In the genomic region with DNA sequence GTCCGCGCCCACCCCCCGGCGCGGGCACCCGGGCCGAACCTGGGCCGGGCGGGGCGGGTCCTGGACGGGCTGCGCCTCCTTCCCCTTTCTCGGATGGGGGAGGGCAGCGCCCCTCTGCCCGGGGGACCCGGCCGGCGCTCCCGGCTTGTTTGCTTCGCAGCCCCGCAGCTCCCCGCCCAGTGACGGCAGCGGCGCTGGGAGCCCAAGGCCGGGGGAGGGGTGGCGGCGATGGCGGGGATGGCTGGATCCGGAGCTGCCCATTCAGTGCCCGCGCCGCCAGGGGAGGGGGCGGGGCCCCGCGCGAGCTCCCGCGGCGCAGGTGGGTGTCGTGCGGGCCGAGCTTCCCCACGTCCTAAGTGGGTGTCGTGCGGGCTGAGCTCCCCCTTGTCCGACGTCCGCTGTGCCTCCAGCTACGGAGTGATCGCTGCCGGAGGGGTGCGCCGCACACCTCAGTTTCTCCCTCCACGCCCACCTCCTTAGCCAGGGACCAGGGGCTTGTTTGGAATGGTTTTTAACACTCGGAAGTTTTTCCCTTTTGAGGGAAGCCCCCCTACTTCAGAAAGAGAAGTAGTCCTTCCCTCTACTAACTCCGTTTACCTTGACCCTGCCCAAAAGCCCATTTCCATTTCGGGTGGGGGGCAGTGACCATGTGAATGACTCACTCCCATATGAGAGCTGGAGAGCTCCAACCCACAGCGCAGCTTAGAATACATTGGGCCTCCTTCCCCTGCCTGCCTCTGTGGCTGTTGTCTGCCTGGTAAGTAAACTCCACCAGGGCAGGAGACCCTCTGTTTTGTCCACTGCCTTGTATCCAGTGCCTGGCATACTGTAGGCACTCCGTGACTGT, we compare ENCODE assay signal across 8 cellular contexts. TPM values are rescaled to one million over a fixed set of nuclear protein-coding genes. Genes with fewer than 3 reads are reported as not detected.
DNase-seq lines count a peak whose midpoint lies in the region; ATAC-seq and TF ChIP-seq lines count a peak whose summit lies in the region.

No MANE protein-coding gene starts in this region.

- DNase-seq in A673 (ENCODE audit: low spot score) (peak; percentile 77), MG63 (peak; percentile 63), lung microvascular endothelial cell (ENCODE audit: low read depth in 2 of 2) (peak; percentile 66 to 71)
- peak; percentile 57 for DNase-seq in activated CD4-positive, alpha-beta T cell treated with anti-CD3 and anti-CD28 coated beads, Interleukin-2, amount 10 ng/mL, durations not matched to agents 7 days and 5 days
- peak in 2 of 3 donors; percentile 20 to 39 for DNase-seq in stimulated activated CD4-positive, alpha-beta T cell treated with anti-CD3 and anti-CD28 coated beads, TNF-alpha, amount 100 ng/mL, for 48 hours (ENCODE audit: low read depth in 3 of 3)

- POLR2A ChIA-PET in A673 (lab: Charles Lee; ENCODE audit: low non-redundant PET), result interaction anchor here (0.6 kb wide), 1 partner anchor 487 kb away, joined by 4 read pairs; no protein-coding TSS in a partner anchor
- POLR2A ChIA-PET in activated CD4-positive, alpha-beta T cell treated with anti-CD3 and anti-CD28 coated beads, Interleukin-2, amount 10 ng/mL, durations not matched to agents 7 days and 5 days (lab: Charles Lee), result interaction anchor here (0.7 kb wide), 1 partner anchor 34 kb away, joined by 4 read pairs; a partner anchor contains a TSS

- CTCF ChIA-PET in A673 (lab: Charles Lee), result interaction anchor here (0.9 kb wide), 1 partner anchor 15 kb away, joined by 3 read pairs; no protein-coding TSS in a partner anchor
- CTCF ChIA-PET in activated CD4-positive, alpha-beta T cell treated with anti-CD3 and anti-CD28 coated beads, Interleukin-2, amount 10 ng/mL, durations not matched to agents 7 days and 5 days (lab: Charles Lee), result interaction anchor here (0.5 to 4.8 kb wide), 7 partner anchors 10 to 284 kb away, joined by 3 to 22 read pairs (median 3); a partner anchor contains a TSS

- H3K36me3 ChIP-seq in A673 (ENCODE audit: insufficient read depth, low read length, poor library complexity, severe bottlenecking) (peaks cover 25% of the 10 kb centered on the region), MG63 (peaks cover 28% of the 10 kb centered on the region), ectodermal cell (ENCODE audit: control insufficient read depth, insufficient read depth, low read length) (peaks cover 22% of the 10 kb centered on the region)

- peak overlapping the region; percentile 82 for H3K27ac Mint-ChIP-seq in activated CD4-positive, alpha-beta T cell treated with anti-CD3 and anti-CD28 coated beads, Interleukin-2, amount 10 ng/mL, durations not matched to agents 7 days and 5 days

- 2 to 3% methylated on average over 60 of the region's 60 CpGs for WGBS in ectodermal cell, 2 experiments

- no peaks in the 10 kb centered on the region for H3K27me3 ChIP-seq in A673 (replicated peaks; ENCODE audit: insufficient read depth, low read depth, low read length, poor library complexity)
- no peaks in the 10 kb centered on the region for H3K27me3 ChIP-seq in MG63
- H3K27me3 ChIP-seq in ectodermal cell (ENCODE audit: control insufficient read depth, insufficient read depth, low read length, poor library complexity, severe bottlenecking), result no peaks in the 10 kb centered on the region

- H3K4me1 ChIP-seq in A673 (ENCODE audit: insufficient read depth, low read length, poor library complexity, severe bottlenecking), result peaks cover 21% of the 10 kb centered on the region
- peaks cover 7% of the 10 kb centered on the region for H3K4me1 ChIP-seq in ectodermal cell (ENCODE audit: control insufficient read depth, insufficient read depth, low read length)

- no peak for TF ChIP-seq CTCF in A673 (conservative IDR thresholded peaks at IDR 0.05; ENCODE audit: low read depth, low read length)

- peak overlapping the region; percentile 79 for H3K27ac ChIP-seq in A673 (ENCODE audit: low read depth, low read length, poor library complexity, severe bottlenecking)
- no peak overlapping the region for H3K27ac ChIP-seq in ectodermal cell (ENCODE audit: insufficient read depth, low read depth, low read length, poor library complexity, severe bottlenecking)

- intact Hi-C loops in A673 (cut with micrococcal nuclease; ENCODE audit: unreplicated experiment), result no loop called here

- H3K4me1 Mint-ChIP-seq in activated CD4-positive, alpha-beta T cell treated with anti-CD3 and anti-CD28 coated beads, Interleukin-2, amount 10 ng/mL, durations not matched to agents 7 days and 5 days, result peaks cover 24% of the 10 kb centered on the region

- H3K4me3 Mint-ChIP-seq in activated CD4-positive, alpha-beta T cell treated with anti-CD3 and anti-CD28 coated beads, Interleukin-2, amount 10 ng/mL, durations not matched to agents 7 days and 5 days, result peak overlapping the region; percentile 93

- no peaks in the 10 kb centered on the region for H3K27me3 Mint-ChIP-seq in activated CD4-positive, alpha-beta T cell treated with anti-CD3 and anti-CD28 coated beads, Interleukin-2, amount 10 ng/mL, durations not matched to agents 7 days and 5 days

- no peaks in the 10 kb centered on the region for H3K9me3 Mint-ChIP-seq in activated CD4-positive, alpha-beta T cell treated with anti-CD3 and anti-CD28 coated beads, Interleukin-2, amount 10 ng/mL, durations not matched to agents 7 days and 5 days

- H3K4me3 ChIP-seq in A673 (ENCODE audit: low read depth, low read length, poor library complexity, severe bottlenecking), result peak overlapping the region; percentile 92
- H3K4me3 ChIP-seq in MG63, result peak overlapping the region; percentile 90
- H3K4me3 ChIP-seq in ectodermal cell (ENCODE audit: insufficient read depth, low read depth, low read length), result peak overlapping the region; percentile 99

- no peaks in the 10 kb centered on the region for H3K9me3 ChIP-seq in A673 (ENCODE audit: low read depth, low read length, poor library complexity, severe bottlenecking)
- no peaks in the 10 kb centered on the region for H3K9me3 ChIP-seq in MG63
- H3K9me3 ChIP-seq in ectodermal cell (ENCODE audit: control insufficient read depth, low read length), result no peaks in the 10 kb centered on the region

- BruUV-seq in A673 (replicated peaks; lab: Mats Ljungman, UMichigan), result no TSS peak

- H3K36me3 Mint-ChIP-seq in activated CD4-positive, alpha-beta T cell treated with anti-CD3 and anti-CD28 coated beads, Interleukin-2, amount 10 ng/mL, durations not matched to agents 7 days and 5 days (ENCODE audit: low read depth), result peaks cover 22% of the 10 kb centered on the region

- ATAC-seq in GM18511 (IDR thresholded peaks at IDR 0.05; ENCODE audit: unreplicated experiment) (peak; percentile 27), GM19328 (IDR thresholded peaks at IDR 0.05; ENCODE audit: unreplicated experiment) (no peak)

RNA-seq across cellular contexts. Expression of a gene that starts 0.7 kb away (rescaled TPM):
- total RNA-seq in A673 (2021), result 81.2 and 95.0 TPM in 2 replicates
- total RNA-seq in MG63 (2014; rRNA removed; shearing (Covaris generic); ENCODE audit: low replicate concordance), result 7.8 and 9.6 TPM in 2 replicates
- total RNA-seq in activated CD4-positive, alpha-beta T cell treated with anti-CD3 and anti-CD28 coated beads, Interleukin-2, amount 10 ng/mL, durations not matched to agents 7 days and 5 days, result 10 to 100 TPM; 58.3 to 61.6 TPM
- polyA plus RNA-seq in ectodermal cell (2013, experiment 1 of 4), result 103 TPM
- polyA plus RNA-seq in ectodermal cell (2013, experiment 2 of 4), result 118 TPM
- polyA plus RNA-seq in ectodermal cell (2013, experiment 3 of 4), result 96.1 TPM
- 110 TPM for polyA plus RNA-seq in ectodermal cell (2013, experiment 4 of 4)
- 22.0 and 37.5 TPM in 2 replicates for total RNA-seq in lung microvascular endothelial cell

RNA-seq across cellular contexts. Expression of a gene that starts 1.8 kb away (rescaled TPM):
- total RNA-seq in A673 (2021) (78.9 and 91.0 TPM in 2 replicates), lung microvascular endothelial cell (27.7 and 34.1 TPM in 2 replicates)
- 26.6 and 30.9 TPM in 2 replicates for total RNA-seq in MG63 (2014; rRNA removed; shearing (Covaris generic); ENCODE audit: low replicate concordance)
- total RNA-seq in activated CD4-positive, alpha-beta T cell treated with anti-CD3 and anti-CD28 coated beads, Interleukin-2, amount 10 ng/mL, durations not matched to agents 7 days and 5 days, result 10 to 100 TPM; 27.2 to 27.4 TPM
- 47.0 TPM for polyA plus RNA-seq in ectodermal cell (2013, experiment 1 of 4)
- polyA plus RNA-seq in ectodermal cell (2013, experiment 2 of 4), result 49.8 TPM
- 40.5 TPM for polyA plus RNA-seq in ectodermal cell (2013, experiment 3 of 4)
- polyA plus RNA-seq in ectodermal cell (2013, experiment 4 of 4), result 45.5 TPM

RNA-seq across cellular contexts. Expression of a gene that starts 34.3 kb away (rescaled TPM):
- 37.9 and 51.0 TPM in 2 replicates for total RNA-seq in A673 (2021)
- total RNA-seq in MG63 (2014; rRNA removed; shearing (Covaris generic); ENCODE audit: low replicate concordance), result 26.5 and 34.3 TPM in 2 replicates
- total RNA-seq in activated CD4-positive, alpha-beta T cell treated with anti-CD3 and anti-CD28 coated beads, Interleukin-2, amount 10 ng/mL, durations not matched to agents 7 days and 5 days, result 10 to 100 TPM; 18.3 to 23.0 TPM
- polyA plus RNA-seq in ectodermal cell (2013, experiment 1 of 4), result 25.3 TPM
- 30.0 TPM for polyA plus RNA-seq in ectodermal cell (2013, experiment 2 of 4)
- polyA plus RNA-seq in ectodermal cell (2013, experiment 3 of 4), result 23.8 TPM
- 24.0 TPM for polyA plus RNA-seq in ectodermal cell (2013, experiment 4 of 4)
- total RNA-seq in lung microvascular endothelial cell, result 7.9 and 9.4 TPM in 2 replicates

RNA-seq across cellular contexts. Expression of a gene that starts 34.4 kb away (rescaled TPM):
- total RNA-seq in A673 (2021) (36.1 and 38.4 TPM in 2 replicates), lung microvascular endothelial cell (19.6 and 23.8 TPM in 2 replicates)
- 15.3 and 24.9 TPM in 2 replicates for total RNA-seq in MG63 (2014; rRNA removed; shearing (Covaris generic); ENCODE audit: low replicate concordance)
- total RNA-seq in activated CD4-positive, alpha-beta T cell treated with anti-CD3 and anti-CD28 coated beads, Interleukin-2, amount 10 ng/mL, durations not matched to agents 7 days and 5 days, result 10 to 100 TPM; 44.3 to 51.1 TPM
- polyA plus RNA-seq in ectodermal cell (2013, experiment 1 of 4), result 45.5 TPM
- 59.8 TPM for polyA plus RNA-seq in ectodermal cell (2013, experiment 2 of 4)
- polyA plus RNA-seq in ectodermal cell (2013, experiment 3 of 4), result 34.8 TPM
- 42.3 TPM for polyA plus RNA-seq in ectodermal cell (2013, experiment 4 of 4)
